8 cellular contexts compared by ENCODE assay signal in the genomic region with DNA sequence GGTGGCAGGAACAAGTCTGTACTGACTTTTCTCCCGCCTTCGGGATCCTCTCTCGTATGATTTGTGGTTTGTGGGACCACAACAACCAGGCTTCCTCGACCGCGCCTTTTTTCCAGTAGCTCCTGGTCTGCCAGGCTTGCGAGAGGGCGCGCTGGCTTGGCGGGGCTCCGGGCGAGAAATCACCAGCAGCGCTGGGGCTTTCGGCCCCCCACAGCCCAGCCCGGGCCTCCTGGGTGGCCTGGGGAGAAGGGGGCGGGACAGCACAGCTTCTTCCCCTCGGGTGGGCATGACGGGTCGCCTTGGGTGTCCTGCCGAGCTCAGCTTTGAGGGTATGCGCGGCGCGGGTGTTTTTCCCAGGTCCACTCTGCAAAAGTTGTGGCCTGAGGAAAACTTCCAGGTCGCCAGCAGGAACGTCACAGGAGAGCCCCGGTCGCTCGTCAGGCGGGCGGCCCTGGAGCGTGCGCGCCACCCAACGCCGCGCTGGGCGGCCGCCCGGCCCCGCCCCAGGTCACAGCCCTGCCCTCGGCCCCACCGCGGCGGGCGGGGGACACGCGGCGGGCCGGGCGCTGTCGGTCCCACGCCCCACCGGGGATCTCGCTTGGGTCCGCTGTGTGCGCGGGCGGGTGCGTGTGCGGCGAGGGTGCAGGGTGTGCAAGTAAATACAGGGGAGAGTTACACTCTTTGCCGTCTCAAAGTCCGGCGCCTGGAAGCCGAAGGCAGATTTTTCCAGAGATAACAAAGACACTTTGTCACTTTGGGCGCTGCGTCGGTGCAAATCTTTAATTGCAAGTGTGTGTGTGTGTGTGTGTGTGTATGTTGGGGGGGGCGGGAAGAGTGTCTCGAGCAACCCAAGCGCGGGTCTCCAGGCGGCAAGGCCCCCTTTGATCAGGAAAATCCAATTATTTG. TPM values are rescaled to one million over a fixed set of nuclear protein-coding genes. Genes with fewer than 3 reads are reported as not detected.
A peak's percentile ranks its signal among the peaks of the same experiment; 100 is the strongest.
DNase-seq lines count a peak whose midpoint lies in the region; ATAC-seq lines count a peak whose summit lies in the region.

No MANE protein-coding gene starts in this region.

- H3K36me3 ChIP-seq in SJSA1 (peaks cover 6% of the 10 kb centered on the region), ectodermal cell (ENCODE audit: control insufficient read depth, insufficient read depth, low read length) (no peaks in the 10 kb centered on the region), mucosa of stomach (ENCODE audit: control insufficient read depth, insufficient read depth, low read length) (no peaks in the 10 kb centered on the region)

- H3K4me3 ChIP-seq in SJSA1: peak overlapping the region; percentile 46
- H3K4me3 ChIP-seq in ectodermal cell (ENCODE audit: insufficient read depth, low read depth, low read length): peak overlapping the region; percentile 76
- H3K4me3 ChIP-seq in mucosa of stomach (ENCODE audit: low read length): peak overlapping the region; percentile 41

- 1% methylated on average over 70 to 73 of the region's 74 CpGs for WGBS in ectodermal cell, 2 experiments

- peaks cover 11% of the 10 kb centered on the region for H3K9me3 ChIP-seq in SJSA1 (replicated peaks)
- H3K9me3 ChIP-seq in ectodermal cell (ENCODE audit: control insufficient read depth, low read length): no peaks in the 10 kb centered on the region
- no peaks in the 10 kb centered on the region for H3K9me3 ChIP-seq in mucosa of stomach (ENCODE audit: control insufficient read depth, low read length)

- H3K27ac ChIP-seq in SJSA1 (peak overlapping the region; percentile 60), ectodermal cell (ENCODE audit: insufficient read depth, low read depth, low read length, poor library complexity, severe bottlenecking) (peak overlapping the region; percentile 90)

- DNase-seq in stimulated activated naive CD4-positive, alpha-beta T cell (lab: John Stamatoyannopoulos, UW): peak in 4 of 6 experiments; percentile 3 to 56 (median 18)
- DNase-seq in stimulated activated naive CD4-positive, alpha-beta T cell treated with Interleukin-2 at 50 U/mL for 16 hours (lab: John Stamatoyannopoulos, UW): no peak
- DNase-seq in SJSA1 (ENCODE audit: low read depth in 1 of 2, low spot score in 2 of 2) (peak; percentile 87 to 89), germinal center (ENCODE audit: low spot score) (no peak), foreskin melanocyte (no peak)

- no peak for ATAC-seq in HG02642 (IDR thresholded peaks at IDR 0.05; ENCODE audit: poor library complexity, unreplicated experiment)

- H3K9ac ChIP-seq in mucosa of stomach (ENCODE audit: low read length): peak overlapping the region; percentile 74

- 0 out of 2 replicates have a peak, but pooled peaks cover 6% of the 10 kb centered on the region for H3K27me3 ChIP-seq in SJSA1 (replicated peaks)
- peaks cover 99% of the 10 kb centered on the region for H3K27me3 ChIP-seq in ectodermal cell (ENCODE audit: control insufficient read depth, insufficient read depth, low read length, poor library complexity, severe bottlenecking)
- H3K27me3 ChIP-seq in mucosa of stomach (ENCODE audit: control insufficient read depth, insufficient read depth, low read length): peaks cover 78% of the 10 kb centered on the region

- H3K4me1 ChIP-seq in SJSA1 (replicated peaks): peaks cover 31% of the 10 kb centered on the region
- H3K4me1 ChIP-seq in ectodermal cell (ENCODE audit: control insufficient read depth, insufficient read depth, low read length): peaks cover 17% of the 10 kb centered on the region
- peaks cover 26% of the 10 kb centered on the region for H3K4me1 ChIP-seq in mucosa of stomach (ENCODE audit: control insufficient read depth, insufficient read depth, low read length)

RNA-seq across cellular contexts. Expression of gene SP5, which starts 0.7 kb away (rescaled TPM):
- total RNA-seq in SJSA1 (2014; rRNA removed; shearing (Covaris generic)): 4.3 and 5.2 TPM in 2 replicates
- 43.4 TPM for polyA plus RNA-seq in ectodermal cell (2013, experiment 1 of 4)
- polyA plus RNA-seq in ectodermal cell (2013, experiment 2 of 4): 38.4 TPM
- polyA plus RNA-seq in ectodermal cell (2013, experiment 3 of 4): 52.2 TPM
- 48.8 TPM for polyA plus RNA-seq in ectodermal cell (2013, experiment 4 of 4)

RNA-seq across cellular contexts. Expression of gene ERICH2, which starts 55.8 kb away (rescaled TPM):
- not detected in 2 replicates for total RNA-seq in SJSA1 (2014; rRNA removed; shearing (Covaris generic))
- polyA plus RNA-seq in ectodermal cell (2013, experiment 1 of 4): 5.4 TPM
- 4.5 TPM for polyA plus RNA-seq in ectodermal cell (2013, experiment 2 of 4)
- polyA plus RNA-seq in ectodermal cell (2013, experiment 3 of 4): 3.5 TPM
- 4.7 TPM for polyA plus RNA-seq in ectodermal cell (2013, experiment 4 of 4)

Comparison
In these comparisons a context has a peak if more than half of its experiments do, and no peak if none do; other contexts are left out.
1. DNase-seq: peak in stimulated activated naive CD4-positive, alpha-beta T cell (4 of 6) and SJSA1 (2 of 2); none in stimulated activated naive CD4-positive, alpha-beta T cell treated with Interleukin-2 at 50 U/mL for 16 hours (single experiment), germinal center (single experiment) and foreskin melanocyte (single experiment).
2. Peak in every context shown above with its lines, with median percentiles within 50 percentile points of each other: H3K4me3 ChIP-seq.